In the genomic region with DNA sequence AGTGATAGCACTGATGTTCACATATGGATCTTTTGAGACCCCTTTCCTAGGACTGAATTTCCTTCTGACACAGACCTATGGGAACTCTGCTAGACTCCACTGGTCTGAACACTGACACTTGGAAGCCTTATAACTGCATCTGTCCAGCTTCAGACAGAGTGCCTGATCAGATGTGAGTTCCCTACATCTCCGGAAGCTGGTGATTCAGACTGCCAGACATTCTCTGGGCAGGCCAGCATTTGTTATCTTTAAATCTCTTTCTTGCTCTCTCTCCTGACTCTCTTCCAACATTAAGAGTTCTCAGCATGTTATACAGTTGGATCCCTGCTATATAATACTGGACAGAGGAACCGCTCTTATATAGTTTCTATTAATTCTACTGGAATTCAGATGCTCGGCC, we compare ENCODE assay signal across 17 cellular contexts.
DNase-seq lines count a peak whose midpoint lies in the region; ATAC-seq and TF ChIP-seq lines count a peak whose summit lies in the region.
"Had no signal": no experiment of that assay in that cellular context is flagged by ENCODE, and none has a peak within 500 bp of the region (broad histone marks: within the 10 kb centered on the region; RNA-seq: fewer than 3 reads in every experiment).

No MANE protein-coding gene starts in this region.

- ATAC-seq in PC-3 (peak; percentile 88), GM19397 (IDR thresholded peaks at IDR 0.05; ENCODE audit: unreplicated experiment) (no peak)
- ATAC-seq: WTC11 had no signal

- no peaks in the 10 kb centered on the region for H4K20me1 ChIP-seq in PC-3 (ENCODE audit: low read length)
- H4K20me1 ChIP-seq: BLaER1 treated with 17β-estradiol and CSF1 and Interleukin-3, amounts not matched to agents 10 nM and 100 nM had no signal

- peaks cover 40% of the 10 kb centered on the region for H3K9me3 Mint-ChIP-seq in nephron

- H3K27me3 Mint-ChIP-seq in nephron (ENCODE audit: low read depth), result no peaks in the 10 kb centered on the region

- H3K9ac ChIP-seq in PC-3 (ENCODE audit: low read length), result no peak overlapping the region
- H3K9ac ChIP-seq: BLaER1 treated with 17β-estradiol and CSF1 and Interleukin-3, amounts not matched to agents 10 nM and 100 nM; parathyroid adenoma had no signal

- H3F3A ChIP-seq in PC-3 (ENCODE audit: low read length, unreplicated experiment), result no peaks in the 10 kb centered on the region

- intact Hi-C loops in PC-3 (cut with micrococcal nuclease) (loop anchor here (10.0 kb wide), 1 partner anchor 223 kb away; a partner anchor contains a TSS), esophagus squamous epithelium (cut with DNase I) (no loop called here)

- no TSS peak for BruUV-seq in PC-3 (replicated peaks; lab: Mats Ljungman, UMichigan)

- H3K4me1 Mint-ChIP-seq in nephron, result peaks cover 15% of the 10 kb centered on the region
- H3K4me1 Mint-ChIP-seq: WTC11 had no signal

- no peak overlapping the region for H2AFZ ChIP-seq in PC-3 (ENCODE audit: low read length)
- H2AFZ ChIP-seq: parathyroid adenoma had no signal

- no peak overlapping the region for H3K4me3 ChIP-seq in PC-3 (ENCODE audit: low read length)
- H3K4me3 ChIP-seq in choroid plexus epithelial cell (ENCODE audit: low read depth, low read length), result no peak overlapping the region
- H3K4me3 ChIP-seq in esophagus squamous epithelium, result no peak overlapping the region
- H3K4me3 ChIP-seq: BLaER1 treated with 17β-estradiol and CSF1 and Interleukin-3, amounts not matched to agents 10 nM and 100 nM; SJCRH30 had no signal

- no peak for TF ChIP-seq CTCF in PC-3 (conservative IDR thresholded peaks at IDR 0.05; ENCODE audit: low read depth, low read length)
- no peak for TF ChIP-seq CTCF in choroid plexus epithelial cell (conservative IDR thresholded peaks at IDR 0.05; ENCODE audit: low read depth, low read length)
- TF ChIP-seq CTCF in nephron (IDR thresholded peaks at IDR 0.05; ENCODE audit: unreplicated experiment in 3 of 3), result no peak
- TF ChIP-seq CTCF in esophagus squamous epithelium (IDR thresholded peaks at IDR 0.05), result no peak

- TF ChIP-seq POLR2A in esophagus squamous epithelium (IDR thresholded peaks at IDR 0.05), result no peak

- peak overlapping the region in 2 of 3 experiments; percentile 7 to 58 for H3K27ac Mint-ChIP-seq in nephron
- H3K27ac Mint-ChIP-seq: WTC11 had no signal

- POLR2A ChIA-PET in PC-3 (lab: Charles Lee; ENCODE audit: unreplicated experiment), result no interaction called here

- no peak overlapping the region for H3K4me3 Mint-ChIP-seq in nephron
- H3K4me3 Mint-ChIP-seq: WTC11 had no signal

- H3K9me3 ChIP-seq in PC-3 (ENCODE audit: low read length) (no peaks in the 10 kb centered on the region), esophagus squamous epithelium (no peaks in the 10 kb centered on the region)

- no peaks in the 10 kb centered on the region for H3K36me3 ChIP-seq in PC-3 (ENCODE audit: low read depth, low read length)
- no peaks in the 10 kb centered on the region for H3K36me3 ChIP-seq in esophagus squamous epithelium
- H3K36me3 ChIP-seq: BLaER1 treated with 17β-estradiol and CSF1 and Interleukin-3, amounts not matched to agents 10 nM and 100 nM; SJCRH30 had no signal

- WGBS in esophagus squamous epithelium, 2 donors, result 67 to 78% methylated on average over 3 of the region's 3 CpGs

- peaks cover 39% of the 10 kb centered on the region for H3K36me3 Mint-ChIP-seq in nephron (ENCODE audit: low read depth)

- H3K9me2 ChIP-seq in PC-3 (replicated peaks; ENCODE audit: low read length), result no peaks in the 10 kb centered on the region

- peak; percentile 81 for DNase-seq in AG20443 (ENCODE audit: low spot score)
- peak; percentile 56 for DNase-seq in PC-3
- peak; percentile 92 for DNase-seq in choroid plexus epithelial cell (ENCODE audit: low read depth)
- no peak for DNase-seq in NK-92 (lab: John Stamatoyannopoulos, UW; ENCODE audit: unreplicated experiment)
- DNase-seq in esophagus squamous epithelium (lab: John Stamatoyannopoulos, UW), result no peak
- DNase-seq in mesenteric fat pad (ENCODE audit: low spot score), result no peak
- DNase-seq: effector memory CD4-positive, alpha-beta T cell; hippocampal formation; NCI-H1694; NCI-H774; stimulated activated CD4-positive, alpha-beta T cell treated with anti-CD3 and anti-CD28 coated beads, Interleukin-2, amount 100 ng/mL, for 24 hours had no signal

- CTCF ChIA-PET in PC-3 (lab: Charles Lee), result no interaction called here

- H3K4me1 ChIP-seq in PC-3 (ENCODE audit: insufficient read depth, low read length) (peaks cover 21% of the 10 kb centered on the region), esophagus squamous epithelium (peaks cover 0 to 9% (median 0%) of the 10 kb centered on the region in 3 donors)
- H3K4me1 ChIP-seq: parathyroid adenoma, SJCRH30 had no signal

- H3K27ac ChIP-seq in PC-3 (ENCODE audit: low read length) (no peak overlapping the region), esophagus squamous epithelium (no peak overlapping the region)
- H3K27ac ChIP-seq: BLaER1 treated with 17β-estradiol and CSF1 and Interleukin-3, amounts not matched to agents 10 nM and 100 nM; parathyroid adenoma; SJCRH30 had no signal

- H3K27me3 ChIP-seq in PC-3 (ENCODE audit: low read length) (no peaks in the 10 kb centered on the region), esophagus squamous epithelium (no peaks in the 10 kb centered on the region)
- H3K27me3 ChIP-seq: BLaER1 treated with 17β-estradiol and CSF1 and Interleukin-3, amounts not matched to agents 10 nM and 100 nM; SJCRH30 had no signal

- H3K4me2 ChIP-seq in PC-3 (ENCODE audit: low read length), result no peak overlapping the region
- H3K4me2 ChIP-seq: BLaER1 treated with 17β-estradiol and CSF1 and Interleukin-3, amounts not matched to agents 10 nM and 100 nM had no signal

- H3K79me2 ChIP-seq in PC-3 (ENCODE audit: low read length), result no peaks in the 10 kb centered on the region
- H3K79me2 ChIP-seq: parathyroid adenoma had no signal

Comparison
In these comparisons a context has a peak if more than half of its experiments do, and no peak if none do; other contexts are left out.
1. DNase-seq: peak in AG20443 (single experiment), PC-3 (single experiment) and choroid plexus epithelial cell (single experiment); none in NK-92 (single experiment), esophagus squamous epithelium (single experiment) and mesenteric fat pad (single experiment).